13 cellular contexts compared by ENCODE assay signal in genomic region chr1:155300553-155301329, GRCh38. TPM values are rescaled to one million over a fixed set of nuclear protein-coding genes. Genes with fewer than 3 reads are reported as not detected.
A peak's percentile ranks its signal among the peaks of the same experiment; 100 is the strongest.
DNase-seq lines count a peak whose midpoint lies in the region; ATAC-seq and TF ChIP-seq lines count a peak whose summit lies in the region.
"Had no signal": no experiment of that assay in that cellular context is flagged by ENCODE, and none has a peak within 500 bp of the region (broad histone marks: within the 10 kb centered on the region; RNA-seq: fewer than 3 reads in every experiment).

No MANE protein-coding gene starts in this region.

- H2BK15ac ChIP-seq in neuronal stem cell (ENCODE audit: low read length), result peak overlapping the region; percentile 88

- H3K9ac ChIP-seq in neuronal stem cell (ENCODE audit: low read depth, low read length, poor library complexity), result no peak overlapping the region
- H3K9ac ChIP-seq: GM23248 had no signal

- H2BK12ac ChIP-seq in neuronal stem cell (ENCODE audit: low read length), result peak overlapping the region; percentile 31

- no peaks in the 10 kb centered on the region for H3K36me3 ChIP-seq in neuronal stem cell (replicated peaks in 1 of 2; ENCODE audit: control insufficient read depth in 2 of 2, insufficient read depth in 2 of 2, low read length in 2 of 2)

- peaks cover 19% of the 10 kb centered on the region for H3K27me3 Mint-ChIP-seq in WTC11 (ENCODE audit: low read depth)

- H3K9me3 ChIP-seq in neuronal stem cell (replicated peaks in 1 of 2; ENCODE audit: control insufficient read depth in 2 of 2, insufficient read depth in 1 of 2, low read depth in 1 of 2, low read length in 2 of 2), result peaks cover 0 to 4% of the 10 kb centered on the region in 2 donors

- no peak overlapping the region for H3K4me2 ChIP-seq in neuronal stem cell (ENCODE audit: insufficient read depth, low read length, poor library complexity, severe bottlenecking)

- peak overlapping the region; percentile 89 for H2AK5ac ChIP-seq in neuronal stem cell (ENCODE audit: low read depth, low read length)

- TF ChIP-seq CTCF in WTC11 (IDR thresholded peaks at IDR 0.05), result no peak
- TF ChIP-seq CTCF in GM13977 (IDR thresholded peaks at IDR 0.05; ENCODE audit: extremely low read depth, insufficient read depth, missing control alignments), result no peak

- no peak for ATAC-seq in WTC11

- no peak overlapping the region for H3K14ac ChIP-seq in neuronal stem cell (ENCODE audit: low read length)

- peaks cover 0 to 11% (median 6%) of the 10 kb centered on the region in 3 experiments for H3K27me3 ChIP-seq in neuronal stem cell (ENCODE audit: control insufficient read depth in 3 of 3, insufficient read depth in 3 of 3, low read depth in 1 of 3, low read length in 3 of 3)

- no CpG with 5 or more reads among the region's 9 CpGs for WGBS in neuronal stem cell (ENCODE audit: extremely low coverage in 2 of 2, insufficient read length in 2 of 2, insufficient replicate concordance in 1 of 2), 2 donors

- H3K4me1 Mint-ChIP-seq in WTC11, result peaks cover 24% of the 10 kb centered on the region

- POLR2A ChIA-PET in WTC11 (lab: Charles Lee), result no interaction called here

- H3K18ac ChIP-seq in neuronal stem cell (ENCODE audit: low read length), result peak overlapping the region; percentile 31

- no peak overlapping the region for H4K8ac ChIP-seq in neuronal stem cell (ENCODE audit: low read depth, low read length)

- no peaks in the 10 kb centered on the region for H3K36me3 Mint-ChIP-seq in WTC11
- H3K36me3 Mint-ChIP-seq: CD14-positive monocyte had no signal

- H3K4ac ChIP-seq in neuronal stem cell (ENCODE audit: low read length), result no peak overlapping the region

- H3K9me3 Mint-ChIP-seq in WTC11, result no peaks in the 10 kb centered on the region

- H3K27ac ChIP-seq in neuronal stem cell (replicated peaks; ENCODE audit: low read length), result no peak overlapping the region
- H3K27ac ChIP-seq: GM23248 had no signal

- H2BK5ac ChIP-seq in neuronal stem cell (ENCODE audit: low read length), result no peak overlapping the region

- no peak overlapping the region for H3K27ac Mint-ChIP-seq in WTC11

- H3K79me1 ChIP-seq in neuronal stem cell (ENCODE audit: low read depth, low read length), result no peaks in the 10 kb centered on the region

- H2BK120ac ChIP-seq in neuronal stem cell (ENCODE audit: low read depth, low read length), result no peak overlapping the region

- no peak overlapping the region for H3K4me3 ChIP-seq in neuronal stem cell (ENCODE audit: low read length in 2 of 2)
- H3K4me3 ChIP-seq: GM23248 had no signal

- CTCF ChIA-PET in WTC11 (lab: Charles Lee), result interaction anchor here (0.6 to 1.4 kb wide), 4 partner anchors 22 to 50 kb away, joined by 3 to 8 read pairs (median 5); no protein-coding TSS in a partner anchor

- H3K4me3 Mint-ChIP-seq in WTC11, result no peak overlapping the region
- H3K4me3 Mint-ChIP-seq: CD14-positive monocyte had no signal

- in situ Hi-C loops in GM13977 (cut with MboI; ENCODE audit: low pct_unique_long_range_greater_than_20kb, low sequenced_read_pairs, unreplicated experiment), result no loop called here

- DNase-seq in WTC11 (ENCODE audit: low spot score) (no peak), left kidney (ENCODE audit: low read depth, low spot score) (peak; percentile 19), neuronal stem cell (ENCODE audit: low spot score) (no peak), NCI-H774 (lab: John Stamatoyannopoulos, UW) (no peak), NCI-H2107 (lab: John Stamatoyannopoulos, UW) (no peak), GM13977 (ENCODE audit: low spot score) (no peak)
- DNase-seq: Calu3, DMS79 treated with DMSO at 0.1 percent for 48 hours, GM23248, NCI-H1436 treated with DMSO at 0.1 percent for 48 hours, NCI-H69 had no signal

- no peak overlapping the region for H3K23ac ChIP-seq in neuronal stem cell (ENCODE audit: low read depth, low read length, poor library complexity)

- H2AFZ ChIP-seq in neuronal stem cell (ENCODE audit: low read length), result peak overlapping the region; percentile 49
- H2AFZ ChIP-seq: GM23248 had no signal

- H3K4me1 ChIP-seq in neuronal stem cell (ENCODE audit: control insufficient read depth in 2 of 2, insufficient read depth in 1 of 2, low read depth in 1 of 2, low read length in 2 of 2), result peaks cover 0 to 2% of the 10 kb centered on the region in 2 donors

- no peak overlapping the region for H4K91ac ChIP-seq in neuronal stem cell (ENCODE audit: low read depth, low read length, poor library complexity)

TF ChIP-seq in WTC11, 78 proteins besides CTCF, POLR2A, EP300 and RAD21:
- TF ChIP-seq GABPB1 (CRISPR knock-in tag; IDR thresholded peaks at IDR 0.05), result 0 out of 2 replicates have a peak, but pooled peaks have one; percentile 28
- TF ChIP-seq SOX15 (CRISPR knock-in tag; IDR thresholded peaks at IDR 0.05), result no peak

RNA-seq across cellular contexts. Expression of gene PKLR, which starts 0.5 kb away (rescaled TPM):
- total RNA-seq in WTC11 (2021), result 1.5 to 2.5 TPM (median 1.6 TPM) in 3 replicates
- 0.06 TPM for polyA plus RNA-seq in neuronal stem cell (2013, experiment 1 of 2)
- 0.06 TPM for polyA plus RNA-seq in neuronal stem cell (2013, experiment 2 of 2)
- total RNA-seq: A673, Calu3, GM23248 had no signal
- polyA plus RNA-seq: CD14-positive monocyte, GM23248 had no signal

RNA-seq across cellular contexts. Expression of gene FDPS, which starts 7.9 kb away (rescaled TPM):
- 342 to 366 TPM (median 354 TPM) in 3 replicates for total RNA-seq in WTC11 (2021)
- 384 TPM for polyA plus RNA-seq in neuronal stem cell (2013, experiment 1 of 2)
- polyA plus RNA-seq in neuronal stem cell (2013, experiment 2 of 2), result 359 TPM

RNA-seq across cellular contexts. Expression of gene RUSC1, which starts 20.0 kb away (rescaled TPM):
- 51.4 to 68.8 TPM (median 55.3 TPM) in 3 replicates for total RNA-seq in WTC11 (2021)
- polyA plus RNA-seq in neuronal stem cell (2013, experiment 1 of 2), result 30.3 TPM
- polyA plus RNA-seq in neuronal stem cell (2013, experiment 2 of 2), result 29.9 TPM

RNA-seq across cellular contexts. Expression of gene HCN3, which starts 23.5 kb away (rescaled TPM):
- total RNA-seq in WTC11 (2021), result 5.9 to 7.3 TPM (median 6.3 TPM) in 3 replicates
- 2.9 TPM for polyA plus RNA-seq in neuronal stem cell (2013, experiment 1 of 2)
- polyA plus RNA-seq in neuronal stem cell (2013, experiment 2 of 2), result 2.9 TPM

RNA-seq across cellular contexts. Expression of gene CLK2, which starts 27.4 kb away (rescaled TPM):
- total RNA-seq in WTC11 (2021), result 68.2 to 74.9 TPM (median 74.4 TPM) in 3 replicates
- polyA plus RNA-seq in neuronal stem cell (2013, experiment 1 of 2), result 55.4 TPM
- 54.0 TPM for polyA plus RNA-seq in neuronal stem cell (2013, experiment 2 of 2)
